ENCODE assay signal across 8 cellular contexts in genomic region chr4:73221734-73222133, GRCh38. TPM values are rescaled to one million over a fixed set of nuclear protein-coding genes. Genes with fewer than 3 reads are reported as not detected.
DNase-seq lines count a peak whose midpoint lies in the region; ATAC-seq and TF ChIP-seq lines count a peak whose summit lies in the region.
"Had no signal": no experiment of that assay in that cellular context is flagged by ENCODE, and none has a peak within 500 bp of the region (broad histone marks: within the 10 kb centered on the region; RNA-seq: fewer than 3 reads in every experiment).

No MANE protein-coding gene starts in this region.

- no peak overlapping the region for H3K9ac ChIP-seq in Karpas-422 (ENCODE audit: low read length)

- CTCF ChIA-PET in CD4-positive, alpha-beta T cell (lab: Charles Lee): interaction anchor here (2.3 to 2.7 kb wide), 2 partner anchors 35 to 37 kb away, joined by 6 to 12 read pairs; partner anchors contain the start of gene ANKRD17

- peaks cover 97% of the 10 kb centered on the region for H3K79me2 ChIP-seq in Karpas-422 (ENCODE audit: low read length)

- no peak overlapping the region for H3K4me3 ChIP-seq in Karpas-422 (ENCODE audit: low read length)
- peak overlapping the region; percentile 70 for H3K4me3 ChIP-seq in brain microvascular endothelial cell (ENCODE audit: low read depth, low read length)

- intact Hi-C loops in CD4-positive, alpha-beta T cell (cut with DNase I, micrococcal nuclease): loop anchor here (5.0 to 10.0 kb wide), 3 partner anchors 36 to 157 kb away; partner anchors contain the start of genes ANKRD17 (in 1 of the 2) and COX18 (in 1 of the 2)

- ATAC-seq in CD4-positive, alpha-beta T cell (ENCODE audit: poor library complexity): no peak
- ATAC-seq in natural killer cell treated with Interleukin-12 subunit alpha and Interleukin-12 subunit beta and Interleukin-15 and Interleukin-18, amount 100 ng/mL, for 72 hours: no peak

- H3K9me2 ChIP-seq in Karpas-422 (replicated peaks; ENCODE audit: insufficient read depth, low read length): no peaks in the 10 kb centered on the region

- H4K20me1 ChIP-seq in Karpas-422 (ENCODE audit: insufficient read depth, low read depth, low read length): no peaks in the 10 kb centered on the region

- H3K9me3 ChIP-seq in CD4-positive, alpha-beta T cell (ENCODE audit: control insufficient read depth, low read length): no peaks in the 10 kb centered on the region
- H3K9me3 ChIP-seq in Karpas-422 (ENCODE audit: low read length): no peaks in the 10 kb centered on the region

- H3K27ac ChIP-seq in CD4-positive, alpha-beta T cell (ENCODE audit: low read depth, low read length): no peak overlapping the region
- H3K27ac ChIP-seq in Karpas-422 (ENCODE audit: low read length) (peak overlapping the region; percentile 79), brain microvascular endothelial cell (no peak overlapping the region)

- DNase-seq in CD4-positive, alpha-beta T cell: no peak
- DNase-seq in Karpas-422 (no peak), brain microvascular endothelial cell (no peak), GM19238 (ENCODE audit: insufficient read length, low spot score) (no peak), DMS79 (lab: John Stamatoyannopoulos, UW) (no peak), hepatic stellate cell (ENCODE audit: low spot score) (no peak)
- no peak for DNase-seq in natural killer cell treated with Interleukin-12 subunit alpha and Interleukin-12 subunit beta and Interleukin-15 and Interleukin-18, amount 100 ng/mL, for 72 hours (ENCODE audit: low spot score)
- DNase-seq: NCI-H1105 treated with DMSO at 0.1 percent for 48 hours had no signal

- peaks cover 61% of the 10 kb centered on the region for H3K4me1 Mint-ChIP-seq in CD4-positive, alpha-beta T cell (ENCODE audit: low read depth)
- peaks cover 17 to 26% of the 10 kb centered on the region in 2 donors for H3K4me1 Mint-ChIP-seq in natural killer cell treated with Interleukin-12 subunit alpha and Interleukin-12 subunit beta and Interleukin-15 and Interleukin-18, amount 100 ng/mL, for 72 hours (ENCODE audit: low read depth in 2 of 2)

- peak overlapping the region; percentile 80 for H3K4me3 Mint-ChIP-seq in CD4-positive, alpha-beta T cell
- H3K4me3 Mint-ChIP-seq in natural killer cell treated with Interleukin-12 subunit alpha and Interleukin-12 subunit beta and Interleukin-15 and Interleukin-18, amount 100 ng/mL, for 72 hours: peak overlapping the region; percentile 55

- in situ Hi-C loops in brain microvascular endothelial cell (cut with HindIII; ENCODE audit: low pct_ligation_motif_present, low sequenced_read_pairs): no loop called here

- POLR2A ChIA-PET in CD4-positive, alpha-beta T cell (lab: Charles Lee): interaction anchor here (3.4 kb wide), 1 partner anchor 37 kb away, joined by 43 read pairs; the partner anchor contains the start of gene ANKRD17

- peaks cover 22% of the 10 kb centered on the region; the same call in 1 of the 2 replicates for H3K36me3 ChIP-seq in Karpas-422 (ENCODE audit: insufficient read depth, low read length)
- H3K36me3 ChIP-seq in brain microvascular endothelial cell (replicated peaks): no peaks in the 10 kb centered on the region

- TF ChIP-seq CTCF in CD4-positive, alpha-beta T cell (IDR thresholded peaks at IDR 0.05): no peak
- TF ChIP-seq CTCF in brain microvascular endothelial cell (IDR thresholded peaks at IDR 0.05; ENCODE audit: low read depth, low read length, missing control alignments): no peak

- no peaks in the 10 kb centered on the region for H3K27me3 Mint-ChIP-seq in CD4-positive, alpha-beta T cell
- no peaks in the 10 kb centered on the region for H3K27me3 Mint-ChIP-seq in natural killer cell treated with Interleukin-12 subunit alpha and Interleukin-12 subunit beta and Interleukin-15 and Interleukin-18, amount 100 ng/mL, for 72 hours

- peak overlapping the region; percentile 73 for H3K4me2 ChIP-seq in Karpas-422 (ENCODE audit: low read depth, low read length, poor library complexity, severe bottlenecking)

- no peaks in the 10 kb centered on the region for H3K9me3 Mint-ChIP-seq in CD4-positive, alpha-beta T cell
- H3K9me3 Mint-ChIP-seq in natural killer cell treated with Interleukin-12 subunit alpha and Interleukin-12 subunit beta and Interleukin-15 and Interleukin-18, amount 100 ng/mL, for 72 hours: no peaks in the 10 kb centered on the region

- no peaks in the 10 kb centered on the region for H3K27me3 ChIP-seq in CD4-positive, alpha-beta T cell (ENCODE audit: control insufficient read depth, insufficient read depth, low read length)
- no peaks in the 10 kb centered on the region for H3K27me3 ChIP-seq in Karpas-422 (ENCODE audit: low read length)
- H3K27me3 ChIP-seq in brain microvascular endothelial cell (replicated peaks): no peaks in the 10 kb centered on the region

- peaks cover 51% of the 10 kb centered on the region for H3K4me1 ChIP-seq in Karpas-422 (ENCODE audit: low read length)

- H3K36me3 Mint-ChIP-seq in CD4-positive, alpha-beta T cell (ENCODE audit: low read depth): peaks cover 15% of the 10 kb centered on the region
- no peaks in the 10 kb centered on the region for H3K36me3 Mint-ChIP-seq in natural killer cell treated with Interleukin-12 subunit alpha and Interleukin-12 subunit beta and Interleukin-15 and Interleukin-18, amount 100 ng/mL, for 72 hours

- H2AFZ ChIP-seq in Karpas-422 (ENCODE audit: low read length): no peak overlapping the region

- H3K27ac Mint-ChIP-seq in CD4-positive, alpha-beta T cell: peak overlapping the region; percentile 80
- peak overlapping the region in 1 of 2 donors; percentile 70 for H3K27ac Mint-ChIP-seq in natural killer cell treated with Interleukin-12 subunit alpha and Interleukin-12 subunit beta and Interleukin-15 and Interleukin-18, amount 100 ng/mL, for 72 hours

RNA-seq across cellular contexts. Expression of gene ANKRD17, which starts 36.9 kb away (rescaled TPM):
- 10 to 100 TPM; 31.9 to 34.1 TPM for total RNA-seq in CD4-positive, alpha-beta T cell
- total RNA-seq in Karpas-422 (2014; rRNA removed; shearing (Covaris generic); ENCODE audit: low replicate concordance): 46.6 and 71.0 TPM in 2 replicates
- total RNA-seq in natural killer cell treated with Interleukin-12 subunit alpha and Interleukin-12 subunit beta and Interleukin-15 and Interleukin-18, amount 100 ng/mL, for 72 hours: 10 to 100 TPM; 63.5 to 88.6 TPM
